ENCODE assay signal across 11 cellular contexts in the genomic region with DNA sequence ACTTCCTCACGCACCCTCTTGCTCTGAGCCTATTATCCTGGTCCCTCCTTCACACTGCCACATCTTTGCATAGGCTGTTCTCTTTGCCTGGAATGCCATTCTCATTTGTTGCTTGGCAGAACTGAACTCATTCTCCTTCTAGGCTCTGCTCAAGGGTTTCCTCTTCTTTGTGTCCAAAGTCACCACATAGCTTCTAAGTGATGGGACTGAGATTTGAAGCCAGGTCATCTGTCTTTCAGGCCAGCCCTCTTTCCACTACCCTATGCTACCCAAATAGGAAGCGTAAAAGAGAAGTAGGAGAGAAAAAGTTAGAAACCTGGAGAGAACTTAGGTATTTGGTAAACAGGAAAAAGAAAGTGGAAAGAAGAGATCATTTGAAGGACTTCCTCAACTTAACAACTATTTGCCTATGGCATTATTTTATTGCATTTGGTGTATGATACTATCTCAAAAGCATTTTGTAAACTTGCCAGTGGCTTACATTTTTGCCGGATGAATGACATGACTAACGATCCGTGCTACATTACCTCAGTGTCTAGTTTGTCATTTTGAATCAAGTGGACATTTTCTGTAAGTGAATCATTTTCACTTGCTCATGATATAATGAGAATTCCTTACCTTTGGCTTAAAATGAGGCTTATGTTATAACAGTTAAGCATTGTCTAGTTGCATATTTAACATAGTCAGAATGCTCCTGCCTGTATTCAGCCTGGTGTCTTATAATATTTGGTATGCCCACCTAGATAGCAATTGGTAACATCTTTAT. TPM values are rescaled to one million over a fixed set of nuclear protein-coding genes. Genes with fewer than 3 reads are reported as not detected.
A peak's percentile ranks its signal among the peaks of the same experiment; 100 is the strongest.
DNase-seq lines count a peak whose midpoint lies in the region; ATAC-seq and TF ChIP-seq lines count a peak whose summit lies in the region.
"Had no signal": no experiment of that assay in that cellular context is flagged by ENCODE, and none has a peak within 500 bp of the region (broad histone marks: within the 10 kb centered on the region; RNA-seq: fewer than 3 reads in every experiment).

No MANE protein-coding gene starts in this region.

- CTCF ChIA-PET in activated CD4-positive, alpha-beta T cell treated with anti-CD3 and anti-CD28 coated beads for 36 hours (lab: Charles Lee): interaction anchor here (2.0 to 5.5 kb wide), 2 partner anchors 15 to 17 kb away, joined by 8 to 73 read pairs; a partner anchor contains a TSS

- POLR2A ChIA-PET in activated CD4-positive, alpha-beta T cell treated with anti-CD3 and anti-CD28 coated beads for 36 hours (lab: Charles Lee): interaction anchor here (0.7 kb wide), 1 partner anchor 148 kb away, joined by 3 read pairs; no protein-coding TSS in a partner anchor

- no peaks in the 10 kb centered on the region for H3K36me3 Mint-ChIP-seq in activated CD4-positive, alpha-beta T cell treated with anti-CD3 and anti-CD28 coated beads for 36 hours (ENCODE audit: low read depth)
- H3K36me3 Mint-ChIP-seq in stimulated activated memory B cell treated with anti-CD40 and anti-IgM and Interleukin-4, amounts not matched to agents 10 μg/mL and 1 μg/mL and 100 μg/mL, for 72 hours: no peaks in the 10 kb centered on the region

- H3K4me3 ChIP-seq in fibroblast of the aortic adventitia (ENCODE audit: low read depth, low read length): peak overlapping the region; percentile 31
- H3K4me3 ChIP-seq: testis had no signal

- intact Hi-C loops in activated CD4-positive, alpha-beta T cell treated with anti-CD3 and anti-CD28 coated beads for 36 hours (cut with DNase I, micrococcal nuclease): loop anchor here in 1 of 2 experiments (2.0 kb wide), 1 partner anchor 17 kb away; no protein-coding TSS in a partner anchor

- H3K27me3 Mint-ChIP-seq in activated CD4-positive, alpha-beta T cell treated with anti-CD3 and anti-CD28 coated beads for 36 hours: no peaks in the 10 kb centered on the region
- no peaks in the 10 kb centered on the region for H3K27me3 Mint-ChIP-seq in stimulated activated memory B cell treated with anti-CD40 and anti-IgM and Interleukin-4, amounts not matched to agents 10 μg/mL and 1 μg/mL and 100 μg/mL, for 72 hours

- no peak for DNase-seq in activated CD4-positive, alpha-beta T cell treated with anti-CD3 and anti-CD28 coated beads for 36 hours
- DNase-seq in activated CD4-positive, alpha-beta T cell treated with anti-CD3 and anti-CD28 coated beads for 4 hours: no peak
- peak; percentile 73 for DNase-seq in SW480 (ENCODE audit: low spot score)
- peak; percentile 94 for DNase-seq in fibroblast of the aortic adventitia (ENCODE audit: low read depth)
- DNase-seq in 8988T: no peak
- DNase-seq in NCI-H2081 (lab: John Stamatoyannopoulos, UW): no peak
- no peak for DNase-seq in NCI-H526 (lab: John Stamatoyannopoulos, UW)
- DNase-seq: GDM1, NCI-H82, testis had no signal

- no peak for ATAC-seq in activated CD4-positive, alpha-beta T cell treated with anti-CD3 and anti-CD28 coated beads for 36 hours
- ATAC-seq in stimulated activated memory B cell treated with anti-CD40 and anti-IgM and Interleukin-4, amounts not matched to agents 10 μg/mL and 1 μg/mL and 100 μg/mL, for 72 hours: no peak

- H3K4me3 Mint-ChIP-seq in activated CD4-positive, alpha-beta T cell treated with anti-CD3 and anti-CD28 coated beads for 36 hours: no peak overlapping the region
- no peak overlapping the region for H3K4me3 Mint-ChIP-seq in stimulated activated memory B cell treated with anti-CD40 and anti-IgM and Interleukin-4, amounts not matched to agents 10 μg/mL and 1 μg/mL and 100 μg/mL, for 72 hours

- H3K9me3 Mint-ChIP-seq in activated CD4-positive, alpha-beta T cell treated with anti-CD3 and anti-CD28 coated beads for 36 hours (ENCODE audit: low read depth): no peaks in the 10 kb centered on the region
- no peaks in the 10 kb centered on the region for H3K9me3 Mint-ChIP-seq in stimulated activated memory B cell treated with anti-CD40 and anti-IgM and Interleukin-4, amounts not matched to agents 10 μg/mL and 1 μg/mL and 100 μg/mL, for 72 hours

- H3K4me1 Mint-ChIP-seq in activated CD4-positive, alpha-beta T cell treated with anti-CD3 and anti-CD28 coated beads for 36 hours: peaks cover 74% of the 10 kb centered on the region
- peaks cover 74% of the 10 kb centered on the region for H3K4me1 Mint-ChIP-seq in stimulated activated memory B cell treated with anti-CD40 and anti-IgM and Interleukin-4, amounts not matched to agents 10 μg/mL and 1 μg/mL and 100 μg/mL, for 72 hours

- TF ChIP-seq CTCF in fibroblast of the aortic adventitia (IDR thresholded peaks at IDR 0.05; ENCODE audit: insufficient read depth, low read length): no peak

- H3K27ac Mint-ChIP-seq in activated CD4-positive, alpha-beta T cell treated with anti-CD3 and anti-CD28 coated beads for 36 hours: peak overlapping the region; percentile 20
- H3K27ac Mint-ChIP-seq in stimulated activated memory B cell treated with anti-CD40 and anti-IgM and Interleukin-4, amounts not matched to agents 10 μg/mL and 1 μg/mL and 100 μg/mL, for 72 hours: peak overlapping the region; percentile 58

RNA-seq across cellular contexts. Expression of a gene that starts 18.5 kb away (rescaled TPM):
- total RNA-seq in activated CD4-positive, alpha-beta T cell treated with anti-CD3 and anti-CD28 coated beads for 36 hours: 10 to 100 TPM; 40.2 to 43.1 TPM
- total RNA-seq in fibroblast of the aortic adventitia (ENCODE audit: low replicate concordance): 59.8 and 65.9 TPM in 2 replicates

RNA-seq across cellular contexts. Expression of a gene that starts 41.0 kb away (rescaled TPM):
- 10 to 100 TPM; 75.0 to 78.0 TPM for total RNA-seq in activated CD4-positive, alpha-beta T cell treated with anti-CD3 and anti-CD28 coated beads for 36 hours
- total RNA-seq in fibroblast of the aortic adventitia (ENCODE audit: low replicate concordance): 15.8 and 30.1 TPM in 2 replicates

Comparison
In these comparisons a context has a peak if more than half of its experiments do, and no peak if none do; other contexts are left out.
1. DNase-seq: peak in SW480 (single experiment) and fibroblast of the aortic adventitia (single experiment); none in activated CD4-positive, alpha-beta T cell treated with anti-CD3 and anti-CD28 coated beads for 36 hours (single experiment), activated CD4-positive, alpha-beta T cell treated with anti-CD3 and anti-CD28 coated beads for 4 hours (0 of 2), 8988T (single experiment), NCI-H2081 (0 of 2) and NCI-H526 (0 of 2).